Comparison of ENCODE assay signal across 9 cellular contexts in genomic region chrX:15465896-15466651, GRCh38.
DNase-seq lines count a peak whose midpoint lies in the region; ATAC-seq and TF ChIP-seq lines count a peak whose summit lies in the region.
"Had no signal": no experiment of that assay in that cellular context is flagged by ENCODE, and none has a peak within 500 bp of the region (broad histone marks: within the 10 kb centered on the region; RNA-seq: fewer than 3 reads in every experiment).

No MANE protein-coding gene starts in this region.

- DNase-seq in stimulated activated CD4-positive, alpha-beta T cell treated with anti-CD3 and anti-CD28 coated beads, Interleukin-15, amount 100 ng/mL, for 24 hours, result peak; percentile 1
- DNase-seq in stimulated activated CD4-positive, alpha-beta T cell treated with anti-CD3 and anti-CD28 coated beads, Interleukin-2, amount 100 ng/mL, for 24 hours, result no peak
- DNase-seq in RPMI8226 (peak; percentile 8), foreskin fibroblast (peak; percentile 9 to 32), AG08396 (ENCODE audit: low spot score) (no peak), HuH-7 (ENCODE audit: low spot score) (no peak), NCI-H187 (lab: John Stamatoyannopoulos, UW) (no peak)
- DNase-seq: NCI-H1694 treated with DMSO at 0.1 percent for 48 hours had no signal

- ATAC-seq in GM19328 (IDR thresholded peaks at IDR 0.05; ENCODE audit: unreplicated experiment), result no peak

- TF ChIP-seq CTCF in foreskin fibroblast (IDR thresholded peaks at IDR 0.05; ENCODE audit: low read depth, low read length), result no peak

- no peak overlapping the region for H3K4me3 ChIP-seq in foreskin fibroblast (ENCODE audit: low read depth in 1 of 2, low read length in 2 of 2)

Comparison
In these comparisons a context has a peak if more than half of its experiments do, and no peak if none do; other contexts are left out.
1. DNase-seq: peak in stimulated activated CD4-positive, alpha-beta T cell treated with anti-CD3 and anti-CD28 coated beads, Interleukin-15, amount 100 ng/mL, for 24 hours (single experiment), RPMI8226 (single experiment) and foreskin fibroblast (2 of 2); none in stimulated activated CD4-positive, alpha-beta T cell treated with anti-CD3 and anti-CD28 coated beads, Interleukin-2, amount 100 ng/mL, for 24 hours (0 of 2), AG08396 (single experiment), HuH-7 (single experiment) and NCI-H187 (0 of 2).